ENCODE assay signal across 8 cellular contexts in the genomic region with DNA sequence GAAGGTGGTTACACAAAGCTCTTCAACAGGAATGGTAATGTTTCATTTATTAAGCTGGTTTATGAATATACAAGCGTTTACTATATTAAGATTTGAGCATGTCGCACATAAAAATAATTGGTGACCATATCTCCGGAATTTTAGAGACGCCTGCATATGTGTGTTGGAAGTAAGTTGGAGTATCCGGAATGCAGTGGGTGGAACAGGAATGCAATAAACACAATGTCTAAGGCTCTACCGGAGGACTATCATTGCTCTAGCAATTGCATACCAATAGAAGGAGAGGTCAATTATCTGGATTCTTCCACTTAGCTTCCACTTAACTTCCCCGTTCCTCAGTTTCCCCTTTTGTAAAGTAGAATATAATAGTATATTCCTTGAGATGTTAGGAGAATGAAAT. TPM values are rescaled to one million over a fixed set of nuclear protein-coding genes. Genes with fewer than 3 reads are reported as not detected.
DNase-seq lines count a peak whose midpoint lies in the region; FAIRE-seq and TF ChIP-seq lines count a peak whose summit lies in the region.

No MANE protein-coding gene starts in this region.

- H3K27me3 ChIP-seq in mucosa of stomach (ENCODE audit: control insufficient read depth, insufficient read depth, low read length) = no peaks in the 10 kb centered on the region

- no peak for TF ChIP-seq POLR2A in GM12892 (IDR thresholded peaks at IDR 0.05; ENCODE audit: low read depth, low read length)

- peak overlapping the region; percentile 84 for H3K9ac ChIP-seq in mucosa of stomach (ENCODE audit: low read length)

- no peak for FAIRE-seq in GM12892 (lab: Jason Lieb, UNC)

- peak overlapping the region; percentile 69 for H3K4me3 ChIP-seq in mucosa of stomach (ENCODE audit: low read length)

- H3K9me3 ChIP-seq in mucosa of stomach (ENCODE audit: control insufficient read depth, low read length) = no peaks in the 10 kb centered on the region

- no peaks in the 10 kb centered on the region for H3K4me1 ChIP-seq in mucosa of stomach (ENCODE audit: control insufficient read depth, insufficient read depth, low read length)

- no peaks in the 10 kb centered on the region for H3K36me3 ChIP-seq in mucosa of stomach (ENCODE audit: control insufficient read depth, insufficient read depth, low read length)

- DNase-seq in AG08396 (ENCODE audit: low spot score) = peak; percentile 56
- peak; percentile 36 for DNase-seq in HuH-7 (ENCODE audit: low spot score)
- peak; percentile 11 for DNase-seq in cerebellar cortex (ENCODE audit: low spot score)
- no peak for DNase-seq in midbrain (lab: John Stamatoyannopoulos, UW)
- no peak for DNase-seq in activated effector memory CD4-positive, alpha-beta T cell treated with anti-CD3 and anti-CD28 coated beads, Interleukin-2, amount 50 U/mL, for 16 hours
- DNase-seq in SW 1271 (lab: John Stamatoyannopoulos, UW) = no peak
- no peak for DNase-seq in GM12892 (ENCODE audit: insufficient read length)

RNA-seq across cellular contexts. Expression of gene CEP78, which starts 1.1 kb away (rescaled TPM):
- 19.9 TPM for polyA plus RNA-seq in GM12892 (2012; ENCODE audit: missing spikeins)

Comparison
In these comparisons a context has a peak if more than half of its experiments do, and no peak if none do; other contexts are left out.
1. DNase-seq: peak in AG08396 (single experiment), HuH-7 (single experiment) and cerebellar cortex (single experiment); none in midbrain (single experiment), activated effector memory CD4-positive, alpha-beta T cell treated with anti-CD3 and anti-CD28 coated beads, Interleukin-2, amount 50 U/mL, for 16 hours (single experiment), SW 1271 (0 of 2) and GM12892 (single experiment).